In the genomic region with DNA sequence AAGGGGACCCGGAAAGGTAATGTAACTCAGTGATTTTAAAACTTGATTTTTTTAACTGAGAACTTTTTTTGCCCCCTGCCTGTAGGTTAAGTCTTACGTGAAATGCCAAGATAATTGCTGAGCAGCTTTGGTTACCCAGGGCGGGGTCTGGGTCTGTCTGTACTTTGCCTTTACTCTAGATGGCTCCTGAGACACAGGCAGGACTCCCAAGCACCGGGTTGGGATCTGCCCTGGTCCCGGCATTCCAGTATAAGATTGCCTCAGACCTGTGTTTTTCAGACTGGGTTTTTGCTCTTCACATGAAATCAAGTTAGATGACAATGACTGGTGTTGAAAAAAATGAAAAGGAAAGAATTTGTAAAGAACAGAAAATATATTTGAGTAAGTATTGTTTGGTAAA, we compare ENCODE assay signal across 22 cellular contexts.
"Had no signal": no experiment of that assay in that cellular context is flagged by ENCODE, and none has a peak within 500 bp of the region (broad histone marks: within the 10 kb centered on the region; RNA-seq: fewer than 3 reads in every experiment).

No MANE protein-coding gene starts in this region.

- H3K9me3 ChIP-seq: gastrocnemius medialis, left lung, psoas muscle, suprapubic skin, vagina had no signal

- H3K4me3 ChIP-seq: gastrocnemius medialis, left lung, psoas muscle, skin epidermis, suprapubic skin, vagina had no signal

- H3K36me3 ChIP-seq: gastrocnemius medialis, vagina had no signal

- H3K27ac Mint-ChIP-seq: effector memory CD8-positive, alpha-beta T cell; naive thymus-derived CD8-positive, alpha-beta T cell; nephron progenitor cell; stimulated activated naive B cell treated with anti-CD40 and anti-IgM and Interleukin-4, amounts not matched to agents 10 μg/mL and 1 μg/mL and 100 μg/mL, for 72 hours; stimulated activated naive CD8-positive, alpha-beta T cell treated with anti-CD3 and anti-CD28 coated beads, Interleukin-15, Interleukin-2, amounts not matched to agents 100 ng/mL and 50 ng/mL, for 24 hours had no signal

- H3K4me1 Mint-ChIP-seq: nephron progenitor cell; stimulated activated naive B cell treated with anti-CD40 and anti-IgM and Interleukin-4, amounts not matched to agents 10 μg/mL and 1 μg/mL and 100 μg/mL, for 72 hours had no signal

- DNase-seq: cortex of kidney; effector memory CD8-positive, alpha-beta T cell; foreskin fibroblast; gastrocnemius medialis; head of caudate nucleus; kidney; left lung; mesenchymal stem cell; midbrain; naive thymus-derived CD8-positive, alpha-beta T cell; nephron progenitor cell; nucleus accumbens; psoas muscle; right cardiac atrium; stimulated activated CD4-positive, alpha-beta T cell treated with anti-CD3 and anti-CD28 coated beads, Interleukin-15, amount 100 ng/mL, for 24 hours; stimulated activated CD4-positive, alpha-beta T cell treated with anti-CD3 and anti-CD28 coated beads, Interleukin-2, amount 100 ng/mL, for 48 hours; stimulated activated naive B cell treated with anti-CD40 and anti-IgM and Interleukin-4, amounts not matched to agents 10 μg/mL and 1 μg/mL and 100 μg/mL, for 72 hours; trophoblast cell had no signal

- H3K4me3 Mint-ChIP-seq: effector memory CD8-positive, alpha-beta T cell; naive thymus-derived CD8-positive, alpha-beta T cell; nephron progenitor cell; stimulated activated naive B cell treated with anti-CD40 and anti-IgM and Interleukin-4, amounts not matched to agents 10 μg/mL and 1 μg/mL and 100 μg/mL, for 72 hours; stimulated activated naive CD8-positive, alpha-beta T cell treated with anti-CD3 and anti-CD28 coated beads, Interleukin-15, Interleukin-2, amounts not matched to agents 100 ng/mL and 50 ng/mL, for 24 hours had no signal

- H3K27ac ChIP-seq: gastrocnemius medialis, left lung, psoas muscle, skin epidermis, suprapubic skin, vagina had no signal

- ATAC-seq: effector memory CD8-positive, alpha-beta T cell; gastrocnemius medialis; left lung; naive thymus-derived CD8-positive, alpha-beta T cell; psoas muscle; right cardiac atrium; stimulated activated naive B cell treated with anti-CD40 and anti-IgM and Interleukin-4, amounts not matched to agents 10 μg/mL and 1 μg/mL and 100 μg/mL, for 72 hours had no signal

- H3K9me3 Mint-ChIP-seq: effector memory CD8-positive, alpha-beta T cell; naive thymus-derived CD8-positive, alpha-beta T cell; nephron progenitor cell; stimulated activated naive B cell treated with anti-CD40 and anti-IgM and Interleukin-4, amounts not matched to agents 10 μg/mL and 1 μg/mL and 100 μg/mL, for 72 hours; stimulated activated naive CD8-positive, alpha-beta T cell treated with anti-CD3 and anti-CD28 coated beads, Interleukin-15, Interleukin-2, amounts not matched to agents 100 ng/mL and 50 ng/mL, for 24 hours had no signal

- H3K27me3 ChIP-seq: gastrocnemius medialis, left lung, suprapubic skin, vagina had no signal

- H3K4me1 ChIP-seq: gastrocnemius medialis, left lung, psoas muscle, suprapubic skin, vagina had no signal

- H3K27me3 Mint-ChIP-seq: effector memory CD8-positive, alpha-beta T cell; naive thymus-derived CD8-positive, alpha-beta T cell; stimulated activated naive B cell treated with anti-CD40 and anti-IgM and Interleukin-4, amounts not matched to agents 10 μg/mL and 1 μg/mL and 100 μg/mL, for 72 hours; stimulated activated naive CD8-positive, alpha-beta T cell treated with anti-CD3 and anti-CD28 coated beads, Interleukin-15, Interleukin-2, amounts not matched to agents 100 ng/mL and 50 ng/mL, for 24 hours had no signal
